ENCODE assay signal across 8 cellular contexts in genomic region chr1:11736746-11737639, GRCh38. TPM values are rescaled to one million over a fixed set of nuclear protein-coding genes. Genes with fewer than 3 reads are reported as not detected.
A peak's percentile ranks its signal among the peaks of the same experiment; 100 is the strongest.
DNase-seq lines count a peak whose midpoint lies in the region; ATAC-seq and TF ChIP-seq lines count a peak whose summit lies in the region.

No MANE protein-coding gene starts in this region.

- H2AFZ ChIP-seq in OCI-LY7 (ENCODE audit: low read length): peak overlapping the region; percentile 53

- no TSS peak for BruUV-seq in OCI-LY7 (replicated peaks; lab: Mats Ljungman, UMichigan)

- H3K9me2 ChIP-seq in OCI-LY7 (ENCODE audit: insufficient read depth, low read length): no peaks in the 10 kb centered on the region

- intact Hi-C loops in OCI-LY7 (cut with micrococcal nuclease; ENCODE audit: unreplicated experiment): loop anchor here (2.0 to 10.0 kb wide), 2 partner anchors 66 to 248 kb away; partner anchors contain the start of gene MFN2
- intact Hi-C loops in ovary (cut with DNase I): loop anchor here in 2 of 4 donors (5.0 to 10.0 kb wide), 2 partner anchors 50 to 58 kb away; no protein-coding TSS in a partner anchor

- no peak for ATAC-seq in HG03565 (IDR thresholded peaks at IDR 0.05; ENCODE audit: unreplicated experiment)

- H3K79me2 ChIP-seq in OCI-LY7 (ENCODE audit: insufficient read depth, low read depth, low read length): no peaks in the 10 kb centered on the region; the same call in 1 of the 2 replicates

- peak overlapping the region; percentile 89 for H3K4me2 ChIP-seq in OCI-LY7 (ENCODE audit: low read length)

- no peak for TF ChIP-seq CTCF in HFF-Myc (IDR thresholded peaks at IDR 0.05; ENCODE audit: low read depth, low read length, missing control alignments)
- TF ChIP-seq CTCF in OCI-LY7 (conservative IDR thresholded peaks at IDR 0.05; ENCODE audit: low read length): no peak
- TF ChIP-seq CTCF in cardiac muscle cell (IDR thresholded peaks at IDR 0.05; ENCODE audit: low read depth, low read length): no peak
- TF ChIP-seq CTCF in ovary (IDR thresholded peaks at IDR 0.05): no peak

- POLR2A ChIA-PET in OCI-LY7 (lab: Charles Lee): interaction anchor here (0.9 to 1.1 kb wide), 5 partner anchors 16 to 173 kb away, joined by 3 to 6 read pairs (median 3); no protein-coding TSS in a partner anchor

- H3K4me1 Mint-ChIP-seq in activated naive CD8-positive, alpha-beta T cell (ENCODE audit: low read depth): peaks cover 67% of the 10 kb centered on the region

- H3K9me3 ChIP-seq in OCI-LY7 (ENCODE audit: low read length): no peaks in the 10 kb centered on the region
- no peaks in the 10 kb centered on the region for H3K9me3 ChIP-seq in cardiac muscle cell (ENCODE audit: low read depth)
- no peaks in the 10 kb centered on the region for H3K9me3 ChIP-seq in ovary

- H3K27ac ChIP-seq in OCI-LY7 (ENCODE audit: low read depth, low read length, poor library complexity, severe bottlenecking) (peak overlapping the region; percentile 48), cardiac muscle cell (no peak overlapping the region), ovary (peak overlapping the region; percentile 61 to 86)

- no peak for TF ChIP-seq EP300 in ovary (IDR thresholded peaks at IDR 0.05)

- peak overlapping the region; percentile 92 for H3K4me3 Mint-ChIP-seq in activated naive CD8-positive, alpha-beta T cell

- peaks cover 17% of the 10 kb centered on the region for H3K4me1 ChIP-seq in OCI-LY7 (ENCODE audit: insufficient read depth, low read length, poor library complexity, severe bottlenecking)
- H3K4me1 ChIP-seq in cardiac muscle cell (ENCODE audit: low read depth): peaks cover 7% of the 10 kb centered on the region
- peaks cover 11% of the 10 kb centered on the region for H3K4me1 ChIP-seq in ovary (ENCODE audit: insufficient read depth)

- H3K27me3 ChIP-seq in cardiac muscle cell (no peaks in the 10 kb centered on the region), ovary (no peaks in the 10 kb centered on the region)

- TF ChIP-seq POLR2A in ovary (IDR thresholded peaks at IDR 0.05): peak; percentile 9

- peak overlapping the region; percentile 95 for H3K4me3 ChIP-seq in HFF-Myc (replicated peaks; ENCODE audit: low read depth, low read length)
- peak overlapping the region; percentile 81 for H3K4me3 ChIP-seq in OCI-LY7 (ENCODE audit: low read depth, low read length, poor library complexity, severe bottlenecking)
- peak overlapping the region; percentile 58 for H3K4me3 ChIP-seq in cardiac muscle cell
- H3K4me3 ChIP-seq in ovary: peak overlapping the region; percentile 69

- peak overlapping the region; percentile 59 for H3K27ac Mint-ChIP-seq in activated naive CD8-positive, alpha-beta T cell

- no peaks in the 10 kb centered on the region for H3K27me3 Mint-ChIP-seq in activated naive CD8-positive, alpha-beta T cell

- no peaks in the 10 kb centered on the region for H4K20me1 ChIP-seq in OCI-LY7 (ENCODE audit: insufficient read depth, low read length)

- 11 to 15% (median 14%) methylated on average over 15 of the region's 15 CpGs for WGBS in ovary, 3 donors

- H3K36me3 ChIP-seq in OCI-LY7 (ENCODE audit: insufficient read depth, low read length) (no peaks in the 10 kb centered on the region), cardiac muscle cell (no peaks in the 10 kb centered on the region), ovary (no peaks in the 10 kb centered on the region)

- no peaks in the 10 kb centered on the region for H3K36me3 Mint-ChIP-seq in activated naive CD8-positive, alpha-beta T cell

- DNase-seq in COLO829 (ENCODE audit: low spot score): peak; percentile 42
- DNase-seq in HFF-Myc (ENCODE audit: extremely low read depth, low read depth): no peak
- peak; percentile 64 for DNase-seq in OCI-LY7 (ENCODE audit: low spot score)
- DNase-seq in cardiac muscle cell (ENCODE audit: low read depth in 1 of 2, low spot score in 1 of 2): peak; percentile 38 to 86
- peak in 4 of 5 donors; percentile 42 to 71 (median 66) for DNase-seq in ovary
- DNase-seq in NCI-H187 (lab: John Stamatoyannopoulos, UW): no peak

- H3K9me3 Mint-ChIP-seq in activated naive CD8-positive, alpha-beta T cell (ENCODE audit: low read depth): no peaks in the 10 kb centered on the region

- CTCF ChIA-PET in OCI-LY7 (lab: Charles Lee; ENCODE audit: unreplicated experiment): interaction anchor here (0.5 to 0.9 kb wide), 3 partner anchors 17 to 73 kb away, joined by 3 to 5 read pairs (median 4); partner anchors contain the start of gene FBXO6

RNA-seq across cellular contexts. Expression of gene AGTRAP, which starts 1.1 kb away (rescaled TPM):
- total RNA-seq in OCI-LY7 (2014; rRNA removed; shearing (Covaris generic)): 20.5 and 40.0 TPM in 2 replicates
- total RNA-seq in OCI-LY7 (2022) (34.7 and 36.1 TPM in 2 replicates), cardiac muscle cell (56.7 and 58.6 TPM in 2 replicates), ovary (10 to 100 TPM; 24.5 to 53.2 (median 31.1) TPM)
- polyA plus RNA-seq in cardiac muscle cell (81.4 and 94.0 TPM in 2 replicates), ovary (10 to 100 TPM in 1 of 2 donors, 1 to 10 TPM in 1; 5.9 to 38.2 TPM)

RNA-seq across cellular contexts. Expression of gene C1orf167, which starts 25.0 kb away (rescaled TPM):
- total RNA-seq in OCI-LY7 (2014; rRNA removed; shearing (Covaris generic)): 4.2 and 8.0 TPM in 2 replicates
- 1.7 and 3.9 TPM in 2 replicates for total RNA-seq in OCI-LY7 (2022)
- total RNA-seq in cardiac muscle cell: 0.14 and 1.4 TPM in 2 replicates
- 0.44 and 1.00 TPM in 2 replicates for polyA plus RNA-seq in cardiac muscle cell
- total RNA-seq in ovary: 1 to 10 TPM in 3 of 7 donors, under 1 TPM in 3, not detected in 1; 0.48 to 1.8 (median 1.1) TPM
- polyA plus RNA-seq in ovary: 1 to 10 TPM in 1 of 2 donors, not detected in 1; 4.4 TPM

RNA-seq across cellular contexts. Expression of gene DRAXIN, which starts 45.5 kb away (rescaled TPM):
- 0.05 and 0.19 TPM in 2 replicates for total RNA-seq in OCI-LY7 (2014; rRNA removed; shearing (Covaris generic))
- total RNA-seq in OCI-LY7 (2022) (0.11 and 0.15 TPM in 2 replicates), cardiac muscle cell (0.25 and 0.36 TPM in 2 replicates), ovary (under 1 TPM in 5 of 7 donors, not detected in 2; under 0.01 to 0.33 (median 0.05) TPM)
- polyA plus RNA-seq in cardiac muscle cell (0.27 TPM in 1 of 2 replicates, not detected in the other), ovary (under 1 TPM; 0.01 to 0.12 TPM)

RNA-seq across cellular contexts. Expression of gene MAD2L2, which starts 56.0 kb away (rescaled TPM):
- total RNA-seq in OCI-LY7 (2014; rRNA removed; shearing (Covaris generic)): 121 and 144 TPM in 2 replicates
- 89.7 and 97.8 TPM in 2 replicates for total RNA-seq in OCI-LY7 (2022)
- 92.7 and 102 TPM in 2 replicates for total RNA-seq in cardiac muscle cell
- 115 and 148 TPM in 2 replicates for polyA plus RNA-seq in cardiac muscle cell
- total RNA-seq in ovary: 10 to 100 TPM; 21.1 to 35.9 (median 27.8) TPM
- 10 to 100 TPM; 13.0 to 34.6 TPM for polyA plus RNA-seq in ovary

Comparison
In these comparisons a context has a peak if more than half of its experiments do, and no peak if none do; other contexts are left out.
1. DNase-seq: peak in COLO829 (single experiment), OCI-LY7 (single experiment), cardiac muscle cell (2 of 2) and ovary (4 of 5); none in HFF-Myc (single experiment) and NCI-H187 (0 of 2).
2. Peak in every context shown above with its lines, with median percentiles within 50 percentile points of each other: H3K4me3 ChIP-seq.